18 cellular contexts compared by ENCODE assay signal in the genomic region with DNA sequence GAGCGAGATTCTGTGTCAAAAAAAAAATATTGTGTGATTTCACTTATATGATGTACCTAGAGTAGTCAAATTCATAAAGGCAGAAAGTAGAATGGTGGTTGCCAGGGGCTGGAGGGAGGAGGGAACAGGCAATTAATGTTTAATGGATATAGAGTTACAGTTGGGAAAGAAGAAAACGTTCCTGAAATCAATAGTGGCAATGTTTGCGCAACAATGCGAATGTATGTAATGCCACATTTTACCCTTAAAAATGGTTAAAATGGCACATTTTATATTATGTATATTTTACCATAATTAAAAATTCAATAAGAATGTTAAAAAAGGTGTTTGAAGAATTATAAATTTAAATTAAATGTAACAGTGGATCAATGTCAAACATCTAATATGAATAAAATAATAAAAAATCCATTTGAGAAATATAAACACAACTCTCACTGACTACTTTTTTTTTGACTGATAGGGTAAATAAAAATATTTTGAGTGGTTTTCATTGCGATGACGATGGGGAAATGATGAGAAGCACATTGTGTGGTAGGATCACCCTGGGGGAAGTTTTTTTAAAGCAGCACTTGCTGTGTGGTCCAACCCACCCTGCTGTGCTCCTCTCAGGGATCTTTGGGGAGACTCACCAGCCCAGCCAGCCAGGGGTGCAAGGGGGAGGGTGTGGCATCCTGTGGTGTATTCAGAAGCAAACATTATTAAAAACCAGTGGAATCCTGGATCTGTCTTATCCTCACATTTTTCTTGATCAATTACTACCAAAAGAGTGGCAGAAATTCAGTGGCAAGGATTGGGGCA. TPM values are rescaled to one million over a fixed set of nuclear protein-coding genes. Genes with fewer than 3 reads are reported as not detected.
DNase-seq lines count a peak whose midpoint lies in the region; ATAC-seq, FAIRE-seq and TF ChIP-seq lines count a peak whose summit lies in the region.
"Had no signal": no experiment of that assay in that cellular context is flagged by ENCODE, and none has a peak within 500 bp of the region (broad histone marks: within the 10 kb centered on the region; RNA-seq: fewer than 3 reads in every experiment).

No MANE protein-coding gene starts in this region.

- H3K36me3 ChIP-seq in CD4-positive, CD25-positive, alpha-beta regulatory T cell (ENCODE audit: control insufficient read depth, insufficient read depth, low read length), result no peaks in the 10 kb centered on the region
- no peaks in the 10 kb centered on the region for H3K36me3 ChIP-seq in sigmoid colon
- H3K36me3 ChIP-seq: gastrocnemius medialis, neural progenitor cell, upper lobe of right lung had no signal

- peak overlapping the region; percentile 84 for H3K27ac ChIP-seq in CD4-positive, CD25-positive, alpha-beta regulatory T cell (ENCODE audit: insufficient read depth, low read length, poor library complexity, severe bottlenecking)
- no peak overlapping the region for H3K27ac ChIP-seq in sigmoid colon
- H3K27ac ChIP-seq: gastrocnemius medialis, neural progenitor cell, PC-9, upper lobe of right lung had no signal

- TF ChIP-seq CTCF in sigmoid colon (IDR thresholded peaks at IDR 0.05), result no peak

- H3K4me3 Mint-ChIP-seq in CD4-positive, CD25-positive, alpha-beta regulatory T cell, result peak overlapping the region; percentile 75 to 84 (median 82)
- peak overlapping the region; percentile 63 for H3K4me3 Mint-ChIP-seq in activated T-helper 1 cell treated with anti-CD3 and anti-CD28 coated beads, Interleukin-12 subunit alpha, Interleukin-12 subunit beta, Interleukin-2, Interleukin-4 antibody, amounts not matched to agents 30 ng/mL and 10 ng/mL and 1 ng/mL, durations not matched to agents 14 hours and 24 hours and 36 hours
- H3K4me3 Mint-ChIP-seq: neural progenitor cell had no signal

- H3K4me1 ChIP-seq in CD4-positive, CD25-positive, alpha-beta regulatory T cell (ENCODE audit: control insufficient read depth, insufficient read depth, low read length, poor library complexity, severe bottlenecking), result peaks cover 79% of the 10 kb centered on the region
- peaks cover 0 to 21% (median 13%) of the 10 kb centered on the region in 4 donors for H3K4me1 ChIP-seq in sigmoid colon
- H3K4me1 ChIP-seq: neural progenitor cell had no signal

- no peaks in the 10 kb centered on the region for H3K27me3 ChIP-seq in CD4-positive, CD25-positive, alpha-beta regulatory T cell (ENCODE audit: control insufficient read depth, insufficient read depth, low read length)
- no peaks in the 10 kb centered on the region for H3K27me3 ChIP-seq in sigmoid colon
- H3K27me3 ChIP-seq: gastrocnemius medialis, neural progenitor cell, upper lobe of right lung had no signal

- peaks cover 42 to 87% (median 61%) of the 10 kb centered on the region in 4 donors for H3K4me1 Mint-ChIP-seq in CD4-positive, CD25-positive, alpha-beta regulatory T cell
- H3K4me1 Mint-ChIP-seq in activated T-helper 1 cell treated with anti-CD3 and anti-CD28 coated beads, Interleukin-12 subunit alpha, Interleukin-12 subunit beta, Interleukin-2, Interleukin-4 antibody, amounts not matched to agents 30 ng/mL and 10 ng/mL and 1 ng/mL, durations not matched to agents 14 hours and 24 hours and 36 hours (ENCODE audit: low read depth), result peaks cover 81% of the 10 kb centered on the region
- H3K4me1 Mint-ChIP-seq: neural progenitor cell had no signal

- H3K4me3 ChIP-seq in CD4-positive, CD25-positive, alpha-beta regulatory T cell (ENCODE audit: low read depth, low read length), result peak overlapping the region; percentile 86
- H3K4me3 ChIP-seq in sigmoid colon, result no peak overlapping the region
- H3K4me3 ChIP-seq: gastrocnemius medialis, neural progenitor cell, PC-9, upper lobe of right lung had no signal

- H3K9me3 Mint-ChIP-seq in CD4-positive, CD25-positive, alpha-beta regulatory T cell, result peaks cover 0 to 3% (median 0%) of the 10 kb centered on the region in 7 donors
- H3K9me3 Mint-ChIP-seq in activated T-helper 1 cell treated with anti-CD3 and anti-CD28 coated beads, Interleukin-12 subunit alpha, Interleukin-12 subunit beta, Interleukin-2, Interleukin-4 antibody, amounts not matched to agents 30 ng/mL and 10 ng/mL and 1 ng/mL, durations not matched to agents 14 hours and 24 hours and 36 hours, result no peaks in the 10 kb centered on the region
- H3K9me3 Mint-ChIP-seq: neural progenitor cell had no signal

- no peak for TF ChIP-seq EP300 in sigmoid colon (IDR thresholded peaks at IDR 0.05)

- TF ChIP-seq POLR2A in sigmoid colon (IDR thresholded peaks at IDR 0.05), result no peak

- H3K9me3 ChIP-seq in CD4-positive, CD25-positive, alpha-beta regulatory T cell (ENCODE audit: control insufficient read depth in 2 of 2, low read length in 2 of 2), result no peaks in the 10 kb centered on the region
- H3K9me3 ChIP-seq in sigmoid colon, result no peaks in the 10 kb centered on the region
- H3K9me3 ChIP-seq: gastrocnemius medialis, upper lobe of right lung had no signal

- H3K27ac Mint-ChIP-seq in CD4-positive, CD25-positive, alpha-beta regulatory T cell, result peak overlapping the region; percentile 94 to 98 (median 97)
- H3K27ac Mint-ChIP-seq in activated T-helper 1 cell treated with anti-CD3 and anti-CD28 coated beads, Interleukin-12 subunit alpha, Interleukin-12 subunit beta, Interleukin-2, Interleukin-4 antibody, amounts not matched to agents 30 ng/mL and 10 ng/mL and 1 ng/mL, durations not matched to agents 14 hours and 24 hours and 36 hours, result peak overlapping the region; percentile 92
- H3K27ac Mint-ChIP-seq: neural progenitor cell had no signal

- H3K36me3 Mint-ChIP-seq in CD4-positive, CD25-positive, alpha-beta regulatory T cell, result peaks cover 4% of the 10 kb centered on the region
- peaks cover 2% of the 10 kb centered on the region for H3K36me3 Mint-ChIP-seq in activated T-helper 1 cell treated with anti-CD3 and anti-CD28 coated beads, Interleukin-12 subunit alpha, Interleukin-12 subunit beta, Interleukin-2, Interleukin-4 antibody, amounts not matched to agents 30 ng/mL and 10 ng/mL and 1 ng/mL, durations not matched to agents 14 hours and 24 hours and 36 hours (ENCODE audit: low read depth)
- H3K36me3 Mint-ChIP-seq: neural progenitor cell had no signal

- 77 to 83% methylated on average over 6 of the region's 6 CpGs for WGBS in sigmoid colon, 2 donors

- DNase-seq in CD4-positive, CD25-positive, alpha-beta regulatory T cell, result peak in 1 of 3 donors; percentile 27
- DNase-seq in T follicular helper cell (ENCODE audit: low read depth) (peak; percentile 65), frontal cortex (ENCODE audit: low spot score in 2 of 2) (no peak), dedifferentiated amniotic fluid mesenchymal stem cell (ENCODE audit: extremely low spot score) (no peak), left colon (no peak), left ventricle myocardium superior (no peak), sigmoid colon (no peak)
- DNase-seq in activated T-helper 1 cell treated with anti-CD3 and anti-CD28 coated beads, Interleukin-12 subunit alpha, Interleukin-12 subunit beta, Interleukin-2, Interleukin-4 antibody, amounts not matched to agents 30 ng/mL and 10 ng/mL and 1 ng/mL, durations not matched to agents 14 hours and 24 hours and 36 hours (ENCODE audit: low spot score), result no peak
- DNase-seq: caudate nucleus, DMS53, gastrocnemius medialis, NCI-H2081 treated with DMSO at 0.1 percent for 48 hours, PC-9, upper lobe of right lung had no signal

- FAIRE-seq in frontal cortex (lab: Jason Lieb, UNC), result peak; percentile 8

- no peak for ATAC-seq in CD4-positive, CD25-positive, alpha-beta regulatory T cell (ENCODE audit: low read depth in 2 of 2)
- ATAC-seq in left colon, result no peak
- no peak for ATAC-seq in left ventricle myocardium superior
- ATAC-seq: activated CD4-positive, CD25-positive, alpha-beta regulatory T cell treated with anti-CD3 and anti-CD28 coated beads, Interleukin-2, amount 50 U/mL, for 24 hours; gastrocnemius medialis; sciatic nerve; upper lobe of right lung had no signal

- intact Hi-C loops in activated T-helper 1 cell treated with anti-CD3 and anti-CD28 coated beads, Interleukin-12 subunit alpha, Interleukin-12 subunit beta, Interleukin-2, Interleukin-4 antibody, amounts not matched to agents 30 ng/mL and 10 ng/mL and 1 ng/mL, durations not matched to agents 14 hours and 24 hours and 36 hours (cut with micrococcal nuclease), result loop anchor here (5.0 to 10.0 kb wide), 4 partner anchors 1060 to 1540 kb away; partner anchors contain the start of genes PTGER4 and TTC33
- intact Hi-C loops in left colon (cut with DNase I, micrococcal nuclease) (loop anchor here in 1 of 2 donors (5.0 kb wide), 2 partner anchors 67 to 357 kb away; no protein-coding TSS in a partner anchor), left ventricle myocardium superior (cut with micrococcal nuclease) (loop anchor here (10.0 kb wide), 1 partner anchor 350 kb away; no protein-coding TSS in a partner anchor), sigmoid colon (cut with DNase I) (loop anchor here (5.0 to 10.0 kb wide), 2 partner anchors 160 to 332 kb away; no protein-coding TSS in a partner anchor)

- no peaks in the 10 kb centered on the region for H3K27me3 Mint-ChIP-seq in CD4-positive, CD25-positive, alpha-beta regulatory T cell
- no peaks in the 10 kb centered on the region for H3K27me3 Mint-ChIP-seq in activated T-helper 1 cell treated with anti-CD3 and anti-CD28 coated beads, Interleukin-12 subunit alpha, Interleukin-12 subunit beta, Interleukin-2, Interleukin-4 antibody, amounts not matched to agents 30 ng/mL and 10 ng/mL and 1 ng/mL, durations not matched to agents 14 hours and 24 hours and 36 hours (ENCODE audit: insufficient read depth)

RNA-seq across cellular contexts. Expression of gene FYB1, which starts 4.3 kb away (rescaled TPM):
- 639 TPM for total RNA-seq in CD4-positive, CD25-positive, alpha-beta regulatory T cell
- 100 to 1,000 TPM; 197 to 254 (median 226) TPM for polyA plus RNA-seq in CD4-positive, CD25-positive, alpha-beta regulatory T cell
- total RNA-seq in activated T-helper 1 cell treated with anti-CD3 and anti-CD28 coated beads, Interleukin-12 subunit alpha, Interleukin-12 subunit beta, Interleukin-2, Interleukin-4 antibody, amounts not matched to agents 30 ng/mL and 10 ng/mL and 1 ng/mL, durations not matched to agents 14 hours and 24 hours and 36 hours, result 100 and 107 TPM in 2 replicates
- total RNA-seq in frontal cortex (1.6 TPM), left colon (10 to 100 TPM in 1 of 2 donors, 1 to 10 TPM in 1; 7.3 to 10.8 TPM), left ventricle myocardium superior (5.8 TPM), sigmoid colon (10 to 100 TPM in 3 of 4 donors, 1 to 10 TPM in 1; 8.6 to 15.5 (median 12.4) TPM)
- 10 to 100 TPM in 1 of 3 donors, 1 to 10 TPM in 2; 2.8 to 18.2 (median 3.6) TPM for polyA plus RNA-seq in sigmoid colon
- total RNA-seq: lung microvascular endothelial cell had no signal
